In genomic region chr9:63450836-63451235, GRCh38 we compare ENCODE assay signal across 7 cellular contexts.
DNase-seq lines count a peak whose midpoint lies in the region; ATAC-seq and TF ChIP-seq lines count a peak whose summit lies in the region.
"Not testable (repeated sequence)": the region's sequence is repeated elsewhere in the genome, so short reads cannot be mapped to it uniquely, and the experiment has no call there.

No MANE protein-coding gene starts in this region.

- not testable (repeated sequence) for H3K9me3 ChIP-seq in MG63; adrenal gland (replicated peaks in 1 of 3); esophagus squamous epithelium; ovary

- intact Hi-C loops in adrenal gland (cut with DNase I); esophagus squamous epithelium (cut with DNase I); ovary (cut with DNase I): not testable (repeated sequence)

- H3K27me3 ChIP-seq in MG63, adrenal gland, esophagus squamous epithelium, ovary: not testable (repeated sequence)

- H3K4me3 Mint-ChIP-seq in activated CD8-positive, alpha-beta T cell treated with anti-CD3 and anti-CD28 coated beads, Interleukin-2, amount 10 ng/mL, durations not matched to agents 7 days and 5 days, result not testable (repeated sequence)

- peak; percentile 0 for DNase-seq in MG63
- peak; percentile 15 for DNase-seq in activated CD8-positive, alpha-beta T cell treated with anti-CD3 and anti-CD28 coated beads, Interleukin-2, amount 10 ng/mL, durations not matched to agents 7 days and 5 days
- DNase-seq in adrenal gland, result peak in 5 of 7 donors; percentile 0 to 6 (median 4)
- DNase-seq in esophagus squamous epithelium (lab: John Stamatoyannopoulos, UW), result not testable (repeated sequence)
- peak; percentile 0 for DNase-seq in left kidney (ENCODE audit: low read depth, low spot score)
- DNase-seq in ovary, result peak in 4 of 5 donors; percentile 0 to 40 (median 10)
- DNase-seq in stimulated activated CD8-positive, alpha-beta memory T cell treated with anti-CD3 and anti-CD28 coated beads, Interleukin-12 subunit alpha, Interleukin-12 subunit beta, amount 100 ng/mL, for 4 hours (ENCODE audit: low read depth), result peak; percentile 0

- H3K27ac ChIP-seq in adrenal gland, esophagus squamous epithelium, ovary: not testable (repeated sequence)

- H3K27ac Mint-ChIP-seq in activated CD8-positive, alpha-beta T cell treated with anti-CD3 and anti-CD28 coated beads, Interleukin-2, amount 10 ng/mL, durations not matched to agents 7 days and 5 days, result not testable (repeated sequence)

- not testable (repeated sequence) for H3K36me3 Mint-ChIP-seq in activated CD8-positive, alpha-beta T cell treated with anti-CD3 and anti-CD28 coated beads, Interleukin-2, amount 10 ng/mL, durations not matched to agents 7 days and 5 days (ENCODE audit: low read depth)

- not testable (repeated sequence) for H3K4me1 Mint-ChIP-seq in activated CD8-positive, alpha-beta T cell treated with anti-CD3 and anti-CD28 coated beads, Interleukin-2, amount 10 ng/mL, durations not matched to agents 7 days and 5 days (ENCODE audit: low read depth)

- CTCF ChIA-PET in activated CD8-positive, alpha-beta T cell treated with anti-CD3 and anti-CD28 coated beads, Interleukin-2, amount 10 ng/mL, durations not matched to agents 7 days and 5 days (lab: Charles Lee), result not testable (repeated sequence)

- ATAC-seq in activated CD8-positive, alpha-beta T cell treated with anti-CD3 and anti-CD28 coated beads, Interleukin-2, amount 10 ng/mL, durations not matched to agents 7 days and 5 days, result not testable (repeated sequence)

- TF ChIP-seq EP300 in ovary (IDR thresholded peaks at IDR 0.05), result not testable (repeated sequence)

- not testable (repeated sequence) for TF ChIP-seq CTCF in adrenal gland (IDR thresholded peaks at IDR 0.05); esophagus squamous epithelium (IDR thresholded peaks at IDR 0.05); ovary (IDR thresholded peaks at IDR 0.05)

- not testable (repeated sequence) for H3K9me3 Mint-ChIP-seq in activated CD8-positive, alpha-beta T cell treated with anti-CD3 and anti-CD28 coated beads, Interleukin-2, amount 10 ng/mL, durations not matched to agents 7 days and 5 days (ENCODE audit: insufficient read depth)

- not testable (repeated sequence) for H3K4me3 ChIP-seq in MG63, ovary
- peak overlapping the region in 1 of 4 donors; percentile 34 for H3K4me3 ChIP-seq in adrenal gland
- peak overlapping the region in 3 of 4 donors; percentile 41 to 48 (median 42) for H3K4me3 ChIP-seq in esophagus squamous epithelium

- not testable (repeated sequence) for H3K36me3 ChIP-seq in MG63; adrenal gland (replicated peaks in 1 of 2); esophagus squamous epithelium; ovary

- POLR2A ChIA-PET in activated CD8-positive, alpha-beta T cell treated with anti-CD3 and anti-CD28 coated beads, Interleukin-2, amount 10 ng/mL, durations not matched to agents 7 days and 5 days (lab: Charles Lee), result not testable (repeated sequence)

- TF ChIP-seq POLR2A in adrenal gland (IDR thresholded peaks at IDR 0.05); esophagus squamous epithelium (IDR thresholded peaks at IDR 0.05); ovary (IDR thresholded peaks at IDR 0.05): not testable (repeated sequence)

- not testable (repeated sequence) for H3K27me3 Mint-ChIP-seq in activated CD8-positive, alpha-beta T cell treated with anti-CD3 and anti-CD28 coated beads, Interleukin-2, amount 10 ng/mL, durations not matched to agents 7 days and 5 days (ENCODE audit: low read depth)

- 0 to 2% (median 1%) methylated on average over 9 to 28 of the region's 46 CpGs; no CpG with 5 or more reads in 1 of the 4 donors for WGBS in adrenal gland, 4 donors
- no CpG with 5 or more reads among the region's 46 CpGs for WGBS in esophagus squamous epithelium, 2 donors
- WGBS in ovary, 3 donors, result 1 to 7% methylated on average over 27 to 31 of the region's 46 CpGs; no CpG with 5 or more reads in 1 of the 3 donors

- H3K4me1 ChIP-seq in adrenal gland (replicated peaks in 1 of 2); esophagus squamous epithelium; ovary (ENCODE audit: insufficient read depth): not testable (repeated sequence)
